Comparison of ENCODE assay signal across 22 cellular contexts in genomic region chr13:29977721-29978120, GRCh38.
DNase-seq lines count a peak whose midpoint lies in the region; ATAC-seq and TF ChIP-seq lines count a peak whose summit lies in the region.
"Had no signal": no experiment of that assay in that cellular context is flagged by ENCODE, and none has a peak within 500 bp of the region (broad histone marks: within the 10 kb centered on the region; RNA-seq: fewer than 3 reads in every experiment).

No MANE protein-coding gene starts in this region.

- no peak for TF ChIP-seq RAD21 in IMR-90 (IDR thresholded peaks at IDR 0.05; ENCODE audit: low read length)

- BruUV-seq in IMR-90 (replicated peaks; lab: Mats Ljungman, UMichigan) (no TSS peak), mammary epithelial cell (replicated peaks; lab: Mats Ljungman, UMichigan) (no TSS peak)

- H3K56ac ChIP-seq in IMR-90 (ENCODE audit: extremely low read depth, insufficient read depth, low read length): no peak overlapping the region

- no peak overlapping the region for H3K14ac ChIP-seq in IMR-90 (replicated peaks; ENCODE audit: low read depth, low read length)

- H3K23ac ChIP-seq in IMR-90 (ENCODE audit: low read depth, low read length): no peak overlapping the region

- TF ChIP-seq POLR2A in IMR-90 (IDR thresholded peaks at IDR 0.05; ENCODE audit: low read depth, low read length): no peak

- WGBS in IMR-90 (ENCODE audit: extremely low coverage in 2 of 2, insufficient read length in 1 of 2), 2 experiments: 0% methylated on average over 1 of the region's 3 CpGs; no CpG with 5 or more reads in 1 of the 2 experiments
- WGBS in mammary epithelial cell (ENCODE audit: low coverage, missing lambda C conversion rate): 59% methylated on average over 3 of the region's 3 CpGs

- dilution Hi-C loops in IMR-90 (cut with HindIII; ENCODE audit: low sequenced_read_pairs, unreplicated experiment) (no loop called here), mammary epithelial cell (cut with HindIII; ENCODE audit: low sequenced_read_pairs) (loop anchor here (10.0 kb wide), 1 partner anchor 213 kb away; no protein-coding TSS in a partner anchor)

- no peak overlapping the region for H3K27ac ChIP-seq in ACC112 (ENCODE audit: low read depth, low read length)
- no peak overlapping the region for H3K27ac ChIP-seq in IMR-90 (ENCODE audit: insufficient read depth, low read length)
- no peak overlapping the region for H3K27ac ChIP-seq in mammary epithelial cell (ENCODE audit: insufficient read depth, low read depth, low read length)
- H3K27ac ChIP-seq: 22Rv1; BLaER1 treated with 17β-estradiol and CSF1 and Interleukin-3, amounts not matched to agents 10 nM and 100 nM; GM23248 had no signal

- no peak overlapping the region for H2BK120ac ChIP-seq in IMR-90 (ENCODE audit: low read depth, low read length)

- H3K9me1 ChIP-seq in IMR-90 (ENCODE audit: insufficient read depth, low read length): peaks cover 3% of the 10 kb centered on the region; the same call in 1 of the 2 replicates

- H3K18ac ChIP-seq in IMR-90 (ENCODE audit: low read depth, low read length): peak overlapping the region; percentile 20; the same call in 1 of the 2 replicates

- H2BK15ac ChIP-seq in IMR-90 (ENCODE audit: low read depth, low read length): no peak overlapping the region

- H3K79me2 ChIP-seq in ACC112 (ENCODE audit: control insufficient read depth, insufficient read depth, low read length, unreplicated experiment) (no peaks in the 10 kb centered on the region), mammary epithelial cell (ENCODE audit: insufficient read depth, low read length) (no peaks in the 10 kb centered on the region)

- H4K20me1 ChIP-seq in IMR-90 (ENCODE audit: insufficient read depth, low read length) (no peaks in the 10 kb centered on the region), mammary epithelial cell (ENCODE audit: insufficient read depth, low read length) (no peaks in the 10 kb centered on the region)
- H4K20me1 ChIP-seq: BLaER1 treated with 17β-estradiol and CSF1 and Interleukin-3, amounts not matched to agents 10 nM and 100 nM had no signal

- in situ Hi-C loops in IMR-90 (cut with MboI; ENCODE audit: low sequenced_read_pairs) (loop anchor here (10.0 kb wide), 1 partner anchor 63 kb away; no protein-coding TSS in a partner anchor), mammary epithelial cell (cut with MboI; ENCODE audit: low sequenced_read_pairs in 2 of 2) (no loop called here)

- H3K4ac ChIP-seq in IMR-90 (ENCODE audit: low read depth, low read length): no peak overlapping the region

- H3K9me3 ChIP-seq in IMR-90 (ENCODE audit: control insufficient read depth, insufficient read depth, low read length) (0 out of 2 replicates have a peak, but pooled peaks cover 3% of the 10 kb centered on the region), MG63 (no peaks in the 10 kb centered on the region), mammary epithelial cell (replicated peaks; ENCODE audit: insufficient read depth, low read length) (no peaks in the 10 kb centered on the region)
- H3K9me3 ChIP-seq: BE2C, HAP-1 had no signal

- no peaks in the 10 kb centered on the region for H3K79me1 ChIP-seq in IMR-90 (ENCODE audit: low read depth in 1 of 2, low read length in 2 of 2)

- H3K36me3 Mint-ChIP-seq in activated naive CD8-positive, alpha-beta T cell treated with anti-CD3 and anti-CD28 coated beads for 36 hours: no peaks in the 10 kb centered on the region
- H3K36me3 Mint-ChIP-seq in activated naive CD4-positive, alpha-beta T cell treated with anti-CD3 and anti-CD28 coated beads, Interleukin-2, amount 50 U/mL, for 72 hours: no peaks in the 10 kb centered on the region
- H3K36me3 Mint-ChIP-seq: CD14-positive monocyte had no signal

- H3K4me3 ChIP-seq in ACC112 (ENCODE audit: low read depth, low read length): no peak overlapping the region
- H3K4me3 ChIP-seq in IMR-90 (ENCODE audit: insufficient read depth, low read depth, low read length): no peak overlapping the region
- no peak overlapping the region for H3K4me3 ChIP-seq in MG63
- no peak overlapping the region for H3K4me3 ChIP-seq in fibroblast of villous mesenchyme (ENCODE audit: low read depth, low read length)
- H3K4me3 ChIP-seq in mammary epithelial cell (replicated peaks in 1 of 3; ENCODE audit: insufficient read depth in 1 of 3, low read depth in 2 of 3, low read length in 3 of 3): no peak overlapping the region
- H3K4me3 ChIP-seq: BLaER1 treated with 17β-estradiol and CSF1 and Interleukin-3, amounts not matched to agents 10 nM and 100 nM; GM23248; HAP-1 had no signal

- H3K36me3 ChIP-seq in ACC112 (ENCODE audit: insufficient read depth, low read length) (no peaks in the 10 kb centered on the region), IMR-90 (ENCODE audit: control insufficient read depth, insufficient read depth, low read length) (no peaks in the 10 kb centered on the region), MG63 (no peaks in the 10 kb centered on the region), mammary epithelial cell (ENCODE audit: insufficient read depth, low read length) (no peaks in the 10 kb centered on the region)
- H3K36me3 ChIP-seq: BE2C; BLaER1 treated with 17β-estradiol and CSF1 and Interleukin-3, amounts not matched to agents 10 nM and 100 nM; HAP-1 had no signal

- 0 out of 2 replicates have a peak overlapping the region, but pooled peaks have one; percentile 12 for H3K4me2 ChIP-seq in IMR-90 (ENCODE audit: low read depth, low read length)
- no peak overlapping the region for H3K4me2 ChIP-seq in mammary epithelial cell (ENCODE audit: insufficient read depth, low read depth, low read length)
- H3K4me2 ChIP-seq: BLaER1 treated with 17β-estradiol and CSF1 and Interleukin-3, amounts not matched to agents 10 nM and 100 nM had no signal

- peaks cover 2% of the 10 kb centered on the region for H3K4me1 Mint-ChIP-seq in activated naive CD8-positive, alpha-beta T cell treated with anti-CD3 and anti-CD28 coated beads for 36 hours
- H3K4me1 Mint-ChIP-seq: CD14-positive monocyte had no signal

- H2BK5ac ChIP-seq in IMR-90 (ENCODE audit: low read depth, low read length, poor library complexity, severe bottlenecking): no peak overlapping the region

- H3K27me3 ChIP-seq in ACC112 (ENCODE audit: insufficient read depth, low read length): no peaks in the 10 kb centered on the region
- H3K27me3 ChIP-seq in IMR-90 (ENCODE audit: control insufficient read depth, insufficient read depth, low read length): no peaks in the 10 kb centered on the region
- no peaks in the 10 kb centered on the region for H3K27me3 ChIP-seq in MG63
- H3K27me3 ChIP-seq in mammary epithelial cell (ENCODE audit: insufficient read depth, low read length): peaks cover 1% of the 10 kb centered on the region
- H3K27me3 ChIP-seq: BE2C; BLaER1 treated with 17β-estradiol and CSF1 and Interleukin-3, amounts not matched to agents 10 nM and 100 nM had no signal

- intact Hi-C loops in IMR-90 (cut with micrococcal nuclease): loop anchor here (2.0 kb wide), 1 partner anchor 135 kb away; no protein-coding TSS in a partner anchor
- intact Hi-C loops in mammary epithelial cell (cut with micrococcal nuclease): no loop called here

- H2AFZ ChIP-seq in ACC112 (ENCODE audit: low read length, unreplicated experiment) (peak overlapping the region; percentile 3), IMR-90 (replicated peaks; ENCODE audit: low read length, poor library complexity) (no peak overlapping the region), mammary epithelial cell (ENCODE audit: low read depth, low read length) (no peak overlapping the region)
- H2AFZ ChIP-seq: GM23248 had no signal

- no peak overlapping the region for H2AK9ac ChIP-seq in IMR-90 (replicated peaks; ENCODE audit: low read depth, low read length, poor library complexity)

- H3K9ac ChIP-seq in IMR-90 (ENCODE audit: low read depth, low read length) (no peak overlapping the region), mammary epithelial cell (ENCODE audit: insufficient read depth, low read length) (no peak overlapping the region)
- H3K9ac ChIP-seq: BLaER1 treated with 17β-estradiol and CSF1 and Interleukin-3, amounts not matched to agents 10 nM and 100 nM; GM23248 had no signal

- H3K4me3 Mint-ChIP-seq in activated naive CD8-positive, alpha-beta T cell treated with anti-CD3 and anti-CD28 coated beads for 36 hours: no peak overlapping the region
- H3K4me3 Mint-ChIP-seq: CD14-positive monocyte; CD4-positive, alpha-beta T cell; HFFc6 had no signal

- POLR2A ChIA-PET in IMR-90 (lab: Charles Lee; ENCODE audit: unreplicated experiment): interaction anchor here (0.5 kb wide), 1 partner anchor 78 kb away, joined by 3 read pairs; no protein-coding TSS in a partner anchor

- no peak overlapping the region for H4K5ac ChIP-seq in IMR-90 (ENCODE audit: low read depth, low read length)

- H4K8ac ChIP-seq in IMR-90 (ENCODE audit: low read depth in 2 of 2, low read length in 2 of 2): no peak overlapping the region

- H3K27ac Mint-ChIP-seq in activated naive CD8-positive, alpha-beta T cell treated with anti-CD3 and anti-CD28 coated beads for 36 hours: no peak overlapping the region
- H3K27ac Mint-ChIP-seq in activated naive CD4-positive, alpha-beta T cell treated with anti-CD3 and anti-CD28 coated beads, Interleukin-2, amount 50 U/mL, for 72 hours: no peak overlapping the region
- H3K27ac Mint-ChIP-seq: CD14-positive monocyte; CD4-positive, alpha-beta T cell; HFFc6 had no signal

- no peak overlapping the region for H2AK5ac ChIP-seq in IMR-90 (ENCODE audit: low read depth, low read length)

- ATAC-seq in IMR-90 (ENCODE audit: low read depth): peak; percentile 54
- ATAC-seq in activated naive CD4-positive, alpha-beta T cell treated with anti-CD3 and anti-CD28 coated beads, Interleukin-2, amount 50 U/mL, for 72 hours: no peak

- H3K9me3 Mint-ChIP-seq in activated naive CD8-positive, alpha-beta T cell treated with anti-CD3 and anti-CD28 coated beads for 36 hours: peaks cover 2% of the 10 kb centered on the region
- peaks cover 3 to 6% of the 10 kb centered on the region in 2 donors for H3K9me3 Mint-ChIP-seq in activated naive CD4-positive, alpha-beta T cell treated with anti-CD3 and anti-CD28 coated beads, Interleukin-2, amount 50 U/mL, for 72 hours
- H3K9me3 Mint-ChIP-seq: HFFc6 had no signal

- H3K4me1 ChIP-seq in ACC112 (ENCODE audit: control insufficient read depth, insufficient read depth, low read length, unreplicated experiment) (peaks cover 7% of the 10 kb centered on the region), IMR-90 (ENCODE audit: control insufficient read depth, insufficient read depth, low read length) (peaks cover 3% of the 10 kb centered on the region; the same call in 1 of the 2 replicates), mammary epithelial cell (ENCODE audit: insufficient read depth, low read length) (no peaks in the 10 kb centered on the region)
- H3K4me1 ChIP-seq: BE2C; BLaER1 treated with 17β-estradiol and CSF1 and Interleukin-3, amounts not matched to agents 10 nM and 100 nM; HAP-1 had no signal

- H4K91ac ChIP-seq in IMR-90 (ENCODE audit: insufficient read depth, low read depth, low read length): no peak overlapping the region

- no peak overlapping the region for H2BK20ac ChIP-seq in IMR-90 (ENCODE audit: low read depth, low read length)

- TF ChIP-seq CTCF in IMR-90 (conservative IDR thresholded peaks at IDR 0.05; ENCODE audit: low read depth, low read length): no peak
- no peak for TF ChIP-seq CTCF in fibroblast of villous mesenchyme (IDR thresholded peaks at IDR 0.05; ENCODE audit: insufficient read depth, low read depth, low read length)
- TF ChIP-seq CTCF in mammary epithelial cell (conservative IDR thresholded peaks at IDR 0.05 in 1 of 2, IDR thresholded peaks at IDR 0.05 in 1 of 2; ENCODE audit: extremely low read depth in 1 of 2, insufficient read depth in 1 of 2, low read depth in 1 of 2, low read length in 2 of 2): no peak

- CTCF ChIA-PET in IMR-90 (lab: Yijun Ruan, JAX) (interaction anchor here (0.8 to 1.6 kb wide), 4 partner anchors 13 to 135 kb away, joined by 3 to 6 read pairs (median 5); no protein-coding TSS in a partner anchor), mammary epithelial cell (lab: Charles Lee; ENCODE audit: low non-redundant PET) (no interaction called here)

- DNase-seq in IMR-90 (peak; percentile 49), MG63 (peak; percentile 58), fibroblast of villous mesenchyme (ENCODE audit: low read depth) (peak; percentile 26), mammary epithelial cell (no peak), occipital lobe (lab: John Stamatoyannopoulos, UW) (no peak)
- no peak for DNase-seq in activated naive CD8-positive, alpha-beta T cell treated with anti-CD3 and anti-CD28 coated beads for 36 hours
- no peak for DNase-seq in activated naive CD4-positive, alpha-beta T cell treated with anti-CD3 and anti-CD28 coated beads, Interleukin-2, amount 50 U/mL, for 72 hours (ENCODE audit: low spot score in 2 of 2)
- DNase-seq: ACHN; AML-193; BE2C; Calu3; CD4-positive, alpha-beta T cell; COR-L47; DMS53; DMS79 treated with DMSO at 0.1 percent for 48 hours; HFFc6 had no signal

- no peaks in the 10 kb centered on the region for H3K27me3 Mint-ChIP-seq in activated naive CD8-positive, alpha-beta T cell treated with anti-CD3 and anti-CD28 coated beads for 36 hours
- H3K27me3 Mint-ChIP-seq: CD4-positive, alpha-beta T cell had no signal

Comparison
In these comparisons a context has a peak if more than half of its experiments do, and no peak if none do; other contexts are left out.
1. DNase-seq: peak in IMR-90 (single experiment), MG63 (single experiment) and fibroblast of villous mesenchyme (single experiment); none in activated naive CD8-positive, alpha-beta T cell treated with anti-CD3 and anti-CD28 coated beads for 36 hours (single experiment), mammary epithelial cell (single experiment), activated naive CD4-positive, alpha-beta T cell treated with anti-CD3 and anti-CD28 coated beads, Interleukin-2, amount 50 U/mL, for 72 hours (0 of 2) and occipital lobe (single experiment).